ENCODE assay signal across 23 cellular contexts in genomic region chr1:180425956-180426355, GRCh38.
"Had no signal": no experiment of that assay in that cellular context is flagged by ENCODE, and none has a peak within 500 bp of the region (broad histone marks: within the 10 kb centered on the region; RNA-seq: fewer than 3 reads in every experiment).

No MANE protein-coding gene starts in this region.

- H3K36me3 ChIP-seq: neutrophil, right lobe of liver had no signal

- H3K27me3 ChIP-seq: heart left ventricle, neutrophil, right lobe of liver, tibial artery had no signal

- H3K4me3 ChIP-seq: heart left ventricle, right lobe of liver, skin epidermis, tibial artery had no signal

- ATAC-seq: activated CD4-positive, CD25-positive, alpha-beta regulatory T cell treated with anti-CD3 and anti-CD28 coated beads, Interleukin-2, amount 50 U/mL, for 24 hours; activated CD8-positive, alpha-beta memory T cell treated with anti-CD3 and anti-CD28 coated beads, Interleukin-2, amount 10 ng/mL, durations not matched to agents 7 days and 5 days; activated CD8-positive, alpha-beta T cell treated with anti-CD3 and anti-CD28 coated beads for 36 hours; heart left ventricle; left ventricle myocardium superior; natural killer cell; right lobe of liver had no signal

- DNase-seq: activated CD4-positive, alpha-beta T cell treated with anti-CD3 and anti-CD28 coated beads, Interleukin-2, amount 10 ng/mL, durations not matched to agents 7 days and 5 days; activated CD8-positive, alpha-beta memory T cell treated with anti-CD3 and anti-CD28 coated beads, Interleukin-2, amount 10 ng/mL, durations not matched to agents 7 days and 5 days; activated CD8-positive, alpha-beta T cell treated with anti-CD3 and anti-CD28 coated beads for 36 hours; activated gamma-delta T cell; activated T-cell treated with anti-CD3 and anti-CD28 coated beads for 4 hours; anterior cingulate cortex; central memory CD4-positive, alpha-beta T cell; dermis blood vessel endothelial cell; effector CD8-positive, alpha-beta T cell; erythroblast; heart left ventricle; left ventricle myocardium superior; mammary epithelial cell; midbrain; natural killer cell; right lobe of liver; stimulated activated CD4-positive, alpha-beta T cell treated with anti-CD3 and anti-CD28 coated beads, Interleukin-1b, Interleukin-23, amount 100 ng/mL, for 48 hours; tibial artery had no signal

- H3K79me2 ChIP-seq: parathyroid adenoma had no signal

- H3K4me1 ChIP-seq: parathyroid adenoma, right lobe of liver, tibial artery had no signal

- H3K9ac ChIP-seq: parathyroid adenoma had no signal

- H3K9me3 ChIP-seq: neutrophil, right lobe of liver, tibial artery had no signal

- H2AFZ ChIP-seq: parathyroid adenoma had no signal

- H3K27ac ChIP-seq: heart left ventricle, neutrophil, parathyroid adenoma, right lobe of liver, skin epidermis, tibial artery, VCaP had no signal
